Comparison of ENCODE assay signal across 9 cellular contexts in genomic region chr14:75399819-75400678, GRCh38. TPM values are rescaled to one million over a fixed set of nuclear protein-coding genes. Genes with fewer than 3 reads are reported as not detected.
A peak's percentile ranks its signal among the peaks of the same experiment; 100 is the strongest.
DNase-seq lines count a peak whose midpoint lies in the region; ATAC-seq and TF ChIP-seq lines count a peak whose summit lies in the region.
"Had no signal": no experiment of that assay in that cellular context is flagged by ENCODE, and none has a peak within 500 bp of the region (broad histone marks: within the 10 kb centered on the region; RNA-seq: fewer than 3 reads in every experiment).

No MANE protein-coding gene starts in this region.

- H3K79me1 ChIP-seq in mesenchymal stem cell (replicated peaks; ENCODE audit: low read length, poor library complexity, severe bottlenecking): no peaks in the 10 kb centered on the region

- peaks cover 18% of the 10 kb centered on the region for H3K27me3 Mint-ChIP-seq in activated CD8-positive, alpha-beta memory T cell treated with anti-CD3 and anti-CD28 coated beads, Interleukin-2, amount 10 ng/mL, durations not matched to agents 7 days and 5 days

- no peak overlapping the region for H2BK5ac ChIP-seq in mesenchymal stem cell (ENCODE audit: low read depth, low read length, poor library complexity, severe bottlenecking)

- TF ChIP-seq CTCF in vagina (IDR thresholded peaks at IDR 0.05): no peak

- H3K9me3 Mint-ChIP-seq in activated CD8-positive, alpha-beta memory T cell treated with anti-CD3 and anti-CD28 coated beads, Interleukin-2, amount 10 ng/mL, durations not matched to agents 7 days and 5 days (ENCODE audit: low read depth): no peaks in the 10 kb centered on the region

- 53% methylated on average over 8 of the region's 8 CpGs for WGBS in mesenchymal stem cell

- H3K4me3 ChIP-seq in mesenchymal stem cell (ENCODE audit: insufficient read depth in 1 of 2, low read depth in 1 of 2, low read length in 2 of 2): peak overlapping the region in 1 of 2 experiments; percentile 12
- H3K4me3 ChIP-seq in vagina: no peak overlapping the region

- intact Hi-C loops in vagina (cut with DNase I): no loop called here

- H3K36me3 ChIP-seq in mesenchymal stem cell (ENCODE audit: control insufficient read depth in 1 of 2, insufficient read depth in 2 of 2, low read depth in 1 of 2, low read length in 2 of 2): no peaks in the 10 kb centered on the region
- H3K36me3 ChIP-seq in vagina: no peaks in the 10 kb centered on the region

- CTCF ChIA-PET in activated CD8-positive, alpha-beta memory T cell treated with anti-CD3 and anti-CD28 coated beads, Interleukin-2, amount 10 ng/mL, durations not matched to agents 7 days and 5 days (lab: Charles Lee): interaction anchor here (1.0 kb wide), 1 partner anchor 62 kb away, joined by 3 read pairs; no protein-coding TSS in a partner anchor

- DNase-seq in H4 (ENCODE audit: low spot score) (peak; percentile 94), NCI-H226 (peak; percentile 17), cerebellar cortex (ENCODE audit: low spot score) (peak; percentile 13), mesenchymal stem cell (no peak), vagina (ENCODE audit: extremely low spot score in 2 of 2) (peak; percentile 95 to 97), HUDEP-2 (lab: John Stamatoyannopoulos, UW; ENCODE audit: unreplicated experiment in 76 of 76) (no peak)
- no peak for DNase-seq in activated CD8-positive, alpha-beta memory T cell treated with anti-CD3 and anti-CD28 coated beads, Interleukin-2, amount 10 ng/mL, durations not matched to agents 7 days and 5 days
- DNase-seq: IMR-90 had no signal

- no peak for ATAC-seq in HG02840 (IDR thresholded peaks at IDR 0.05; ENCODE audit: low FRiP score, unreplicated experiment)
- ATAC-seq in activated CD8-positive, alpha-beta memory T cell treated with anti-CD3 and anti-CD28 coated beads, Interleukin-2, amount 10 ng/mL, durations not matched to agents 7 days and 5 days: no peak

- TF ChIP-seq POLR2A in vagina (IDR thresholded peaks at IDR 0.05): no peak

- H3K27ac ChIP-seq in mesenchymal stem cell (ENCODE audit: low read length, poor library complexity, severe bottlenecking) (no peak overlapping the region), vagina (peak overlapping the region; percentile 70)

- no peak overlapping the region for H2AK5ac ChIP-seq in mesenchymal stem cell (ENCODE audit: low read length, severe bottlenecking)

- no peak overlapping the region for H3K27ac Mint-ChIP-seq in activated CD8-positive, alpha-beta memory T cell treated with anti-CD3 and anti-CD28 coated beads, Interleukin-2, amount 10 ng/mL, durations not matched to agents 7 days and 5 days

- H2BK12ac ChIP-seq in mesenchymal stem cell (ENCODE audit: low read length in 2 of 2): no peak overlapping the region

- H2BK15ac ChIP-seq in mesenchymal stem cell (ENCODE audit: low read depth, poor library complexity, severe bottlenecking): no peak overlapping the region

- no peak overlapping the region for H3K23ac ChIP-seq in mesenchymal stem cell (ENCODE audit: low read length in 2 of 2)

- H3K4me3 Mint-ChIP-seq in activated CD8-positive, alpha-beta memory T cell treated with anti-CD3 and anti-CD28 coated beads, Interleukin-2, amount 10 ng/mL, durations not matched to agents 7 days and 5 days: no peak overlapping the region

- H4K91ac ChIP-seq in mesenchymal stem cell (ENCODE audit: low read length): no peak overlapping the region

- H3K4me1 ChIP-seq in mesenchymal stem cell (ENCODE audit: control insufficient read depth, insufficient read depth, low read depth, low read length) (no peaks in the 10 kb centered on the region), vagina (peaks cover 29% of the 10 kb centered on the region)

- no peak overlapping the region for H3K14ac ChIP-seq in mesenchymal stem cell (ENCODE audit: low read length in 2 of 2)

- H4K8ac ChIP-seq in mesenchymal stem cell (ENCODE audit: low read length): no peak overlapping the region

- H2AFZ ChIP-seq in mesenchymal stem cell (ENCODE audit: low read depth, low read length): no peak overlapping the region

- H3K4me1 Mint-ChIP-seq in activated CD8-positive, alpha-beta memory T cell treated with anti-CD3 and anti-CD28 coated beads, Interleukin-2, amount 10 ng/mL, durations not matched to agents 7 days and 5 days: peaks cover 16% of the 10 kb centered on the region

- no peak overlapping the region for H3K4me2 ChIP-seq in mesenchymal stem cell (ENCODE audit: low read length, poor library complexity, severe bottlenecking)

- no peak overlapping the region for H3K4ac ChIP-seq in mesenchymal stem cell (ENCODE audit: low read depth in 1 of 2, low read length in 2 of 2)

- H3K27me3 ChIP-seq in mesenchymal stem cell (ENCODE audit: control insufficient read depth in 1 of 2, insufficient read depth in 1 of 2, low read length in 2 of 2) (peaks cover 7 to 30% of the 10 kb centered on the region in 2 experiments), vagina (no peaks in the 10 kb centered on the region)

- H2BK120ac ChIP-seq in mesenchymal stem cell (ENCODE audit: low read depth, low read length): no peak overlapping the region

- H3K9ac ChIP-seq in mesenchymal stem cell (ENCODE audit: low read length): peak overlapping the region; percentile 83

- H3K18ac ChIP-seq in mesenchymal stem cell (ENCODE audit: low read depth in 1 of 2, low read length in 2 of 2): no peak overlapping the region

- H3K36me3 Mint-ChIP-seq in activated CD8-positive, alpha-beta memory T cell treated with anti-CD3 and anti-CD28 coated beads, Interleukin-2, amount 10 ng/mL, durations not matched to agents 7 days and 5 days: no peaks in the 10 kb centered on the region

- H3K9me3 ChIP-seq in mesenchymal stem cell (ENCODE audit: control insufficient read depth, low read length): peaks cover 10% of the 10 kb centered on the region
- H3K9me3 ChIP-seq in vagina: no peaks in the 10 kb centered on the region

RNA-seq across cellular contexts. Expression of gene JDP2, which starts 27.8 kb away (rescaled TPM):
- total RNA-seq in H4 (2014; rRNA removed; shearing (Covaris generic)): 17.6 and 31.9 TPM in 2 replicates
- 63.4 TPM for polyA plus RNA-seq in mesenchymal stem cell (2013, experiment 1 of 2)
- 61.6 TPM for polyA plus RNA-seq in mesenchymal stem cell (2013, experiment 2 of 2)
- total RNA-seq in vagina: 66.5 TPM
- 1 to 10 TPM in 1 of 2 experiments, under 1 TPM in 1; 0.75 to 1.1 TPM for total RNA-seq in activated CD8-positive, alpha-beta memory T cell treated with anti-CD3 and anti-CD28 coated beads, Interleukin-2, amount 10 ng/mL, durations not matched to agents 7 days and 5 days

Comparison
In these comparisons a context has a peak if more than half of its experiments do, and no peak if none do; other contexts are left out.
1. DNase-seq: peak in H4 (single experiment), NCI-H226 (single experiment), cerebellar cortex (single experiment) and vagina (2 of 2); none in mesenchymal stem cell (single experiment), HUDEP-2 (0 of 76) and activated CD8-positive, alpha-beta memory T cell treated with anti-CD3 and anti-CD28 coated beads, Interleukin-2, amount 10 ng/mL, durations not matched to agents 7 days and 5 days (single experiment).